In the genomic region with DNA sequence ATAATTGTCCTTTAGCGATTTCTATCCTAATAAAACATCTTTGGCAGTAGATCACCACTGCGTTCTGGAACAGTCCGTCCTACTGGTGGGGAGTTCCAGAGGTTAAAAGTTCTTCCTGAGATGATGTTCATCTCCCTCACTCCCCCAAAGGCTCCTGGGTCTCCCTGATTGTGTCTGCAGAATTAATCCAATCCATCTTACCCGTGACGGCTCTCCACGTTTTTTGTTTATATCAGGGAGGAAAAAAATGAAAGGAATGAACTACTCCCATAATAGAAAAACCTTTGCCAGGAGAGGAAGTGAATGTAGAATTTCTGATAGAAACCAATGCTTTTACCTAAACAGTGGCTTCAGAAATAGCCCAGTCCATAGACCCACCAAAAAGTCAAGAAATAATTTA, we compare ENCODE assay signal across 28 cellular contexts.
"Had no signal": no experiment of that assay in that cellular context is flagged by ENCODE, and none has a peak within 500 bp of the region (broad histone marks: within the 10 kb centered on the region; RNA-seq: fewer than 3 reads in every experiment).

No MANE protein-coding gene starts in this region.

- H3K27me3 ChIP-seq: esophagus muscularis mucosa, hepatocyte, pancreas, right lobe of liver, spleen, tibial artery, upper lobe of left lung had no signal

- H3K27ac Mint-ChIP-seq: dendritic cell treated with granulocyte-macrophage colony-stimulating factor and Interleukin-4, amounts not matched to agents 40 ng/mL and 50 ng/mL, for 4 days; effector memory CD8-positive, alpha-beta T cell; memory B cell; natural killer cell treated with Interleukin-12 subunit alpha and Interleukin-12 subunit beta and Interleukin-15 and Interleukin-18, amount 100 ng/mL, for 72 hours; stimulated activated memory B cell treated with anti-CD40 and anti-IgM and Interleukin-4, amounts not matched to agents 10 μg/mL and 1 μg/mL and 100 μg/mL, for 72 hours; stimulated activated naive CD8-positive, alpha-beta T cell treated with anti-CD3 and anti-CD28 coated beads, Interleukin-15, Interleukin-2, amounts not matched to agents 100 ng/mL and 50 ng/mL, for 24 hours had no signal

- H3K36me3 ChIP-seq: esophagus muscularis mucosa, left ventricle myocardium inferior, lower lobe of right lung, pancreas, right lobe of liver, spleen, tibial artery, upper lobe of left lung had no signal

- H3K4me1 ChIP-seq: pancreas, right lobe of liver had no signal

- H3K4me3 Mint-ChIP-seq: dendritic cell treated with granulocyte-macrophage colony-stimulating factor and Interleukin-4, amounts not matched to agents 40 ng/mL and 50 ng/mL, for 4 days; effector memory CD8-positive, alpha-beta T cell; memory B cell; natural killer cell treated with Interleukin-12 subunit alpha and Interleukin-12 subunit beta and Interleukin-15 and Interleukin-18, amount 100 ng/mL, for 72 hours; stimulated activated memory B cell treated with anti-CD40 and anti-IgM and Interleukin-4, amounts not matched to agents 10 μg/mL and 1 μg/mL and 100 μg/mL, for 72 hours; stimulated activated naive CD8-positive, alpha-beta T cell treated with anti-CD3 and anti-CD28 coated beads, Interleukin-15, Interleukin-2, amounts not matched to agents 100 ng/mL and 50 ng/mL, for 24 hours had no signal

- H3K9me3 Mint-ChIP-seq: dendritic cell treated with granulocyte-macrophage colony-stimulating factor and Interleukin-4, amounts not matched to agents 40 ng/mL and 50 ng/mL, for 4 days; effector memory CD8-positive, alpha-beta T cell; memory B cell; natural killer cell treated with Interleukin-12 subunit alpha and Interleukin-12 subunit beta and Interleukin-15 and Interleukin-18, amount 100 ng/mL, for 72 hours; stimulated activated memory B cell treated with anti-CD40 and anti-IgM and Interleukin-4, amounts not matched to agents 10 μg/mL and 1 μg/mL and 100 μg/mL, for 72 hours; stimulated activated naive CD8-positive, alpha-beta T cell treated with anti-CD3 and anti-CD28 coated beads, Interleukin-15, Interleukin-2, amounts not matched to agents 100 ng/mL and 50 ng/mL, for 24 hours had no signal

- H3K4me2 ChIP-seq: hepatocyte had no signal

- FAIRE-seq: colon, kidney, pancreas had no signal

- DNase-seq: effector memory CD8-positive, alpha-beta T cell; foreskin melanocyte; head of caudate nucleus; kidney; left cardiac atrium; left ventricle myocardium inferior; lower lobe of right lung; midbrain; occipital lobe; pancreas; psoas muscle; retina; right lobe of liver; spleen; stimulated activated CD4-positive, alpha-beta T cell treated with anti-CD3 and anti-CD28 coated beads, Interleukin-15, amount 100 ng/mL, for 24 hours; stimulated activated CD4-positive, alpha-beta T cell treated with anti-CD3 and anti-CD28 coated beads, Interleukin-1b, Interleukin-23, amount 100 ng/mL, for 48 hours; stimulated activated CD4-positive, alpha-beta T cell treated with anti-CD3 and anti-CD28 coated beads, Interleukin-4, amount 100 ng/mL, for 24 hours; tibial artery; upper lobe of left lung had no signal

- H3K9me3 ChIP-seq: esophagus muscularis mucosa, left ventricle myocardium inferior, lower lobe of right lung, pancreas, psoas muscle, right lobe of liver, spleen, tibial artery, upper lobe of left lung had no signal

- H3K27ac ChIP-seq: epithelial cell of prostate, esophagus muscularis mucosa, hepatocyte, left ventricle myocardium inferior, lower lobe of right lung, pancreas, psoas muscle, right lobe of liver, upper lobe of left lung had no signal

- H3K27me3 Mint-ChIP-seq: dendritic cell treated with granulocyte-macrophage colony-stimulating factor and Interleukin-4, amounts not matched to agents 40 ng/mL and 50 ng/mL, for 4 days; effector memory CD8-positive, alpha-beta T cell; memory B cell; natural killer cell treated with Interleukin-12 subunit alpha and Interleukin-12 subunit beta and Interleukin-15 and Interleukin-18, amount 100 ng/mL, for 72 hours; stimulated activated memory B cell treated with anti-CD40 and anti-IgM and Interleukin-4, amounts not matched to agents 10 μg/mL and 1 μg/mL and 100 μg/mL, for 72 hours; stimulated activated naive CD8-positive, alpha-beta T cell treated with anti-CD3 and anti-CD28 coated beads, Interleukin-15, Interleukin-2, amounts not matched to agents 100 ng/mL and 50 ng/mL, for 24 hours had no signal

- H2AFZ ChIP-seq: hepatocyte had no signal

- H3K36me3 Mint-ChIP-seq: memory B cell; natural killer cell treated with Interleukin-12 subunit alpha and Interleukin-12 subunit beta and Interleukin-15 and Interleukin-18, amount 100 ng/mL, for 72 hours; stimulated activated memory B cell treated with anti-CD40 and anti-IgM and Interleukin-4, amounts not matched to agents 10 μg/mL and 1 μg/mL and 100 μg/mL, for 72 hours had no signal

- H3K4me3 ChIP-seq: esophagus muscularis mucosa, hepatocyte, left ventricle myocardium inferior, lower lobe of right lung, pancreas, psoas muscle, right lobe of liver, spleen, tibial artery, upper lobe of left lung had no signal

- ATAC-seq: effector memory CD8-positive, alpha-beta T cell; lower lobe of right lung; natural killer cell treated with Interleukin-12 subunit alpha and Interleukin-12 subunit beta and Interleukin-15 and Interleukin-18, amount 100 ng/mL, for 72 hours; psoas muscle; right lobe of liver; stimulated activated memory B cell treated with anti-CD40 and anti-IgM and Interleukin-4, amounts not matched to agents 10 μg/mL and 1 μg/mL and 100 μg/mL, for 72 hours had no signal
